In the genomic region with DNA sequence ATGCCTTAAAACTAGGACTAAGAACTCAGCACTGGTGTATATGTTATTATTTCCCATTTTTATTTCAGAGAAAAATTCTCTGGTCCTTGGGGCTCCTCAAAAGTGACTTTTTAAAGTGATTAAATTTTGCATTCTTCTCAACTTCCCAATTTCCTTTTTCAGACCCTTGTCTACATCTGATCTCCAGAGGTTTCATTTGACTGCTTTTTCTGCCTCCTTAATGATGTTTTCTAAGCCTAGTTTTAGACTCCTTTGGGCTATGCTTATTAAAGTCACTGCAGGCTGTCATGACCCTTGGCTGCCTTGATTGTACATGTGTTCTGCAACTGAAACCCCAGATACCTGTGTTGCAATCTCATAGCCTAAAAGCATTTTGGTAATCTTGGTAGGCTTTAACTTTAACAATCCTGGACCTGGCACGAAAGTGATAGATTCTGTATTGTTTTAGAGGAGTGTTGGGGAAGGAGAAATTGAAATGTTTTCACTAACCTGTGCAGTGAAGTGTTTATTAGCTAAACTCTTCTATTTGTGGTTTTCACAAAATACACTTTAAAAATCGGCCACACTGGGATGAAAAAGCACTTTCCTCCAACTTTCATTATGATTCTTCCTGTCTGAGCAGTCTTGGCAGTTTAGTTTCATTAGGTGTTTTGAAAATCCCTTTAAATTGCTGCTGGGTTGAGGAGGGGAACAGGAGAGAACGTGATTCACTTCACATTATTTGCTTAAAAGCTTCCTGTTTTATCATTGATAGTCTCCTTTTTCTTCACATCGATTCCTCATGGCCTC, we compare ENCODE assay signal across 9 cellular contexts. TPM values are rescaled to one million over a fixed set of nuclear protein-coding genes. Genes with fewer than 3 reads are reported as not detected.
DNase-seq lines count a peak whose midpoint lies in the region; ATAC-seq, FAIRE-seq and TF ChIP-seq lines count a peak whose summit lies in the region.
"Had no signal": no experiment of that assay in that cellular context is flagged by ENCODE, and none has a peak within 500 bp of the region (broad histone marks: within the 10 kb centered on the region; RNA-seq: fewer than 3 reads in every experiment).

No MANE protein-coding gene starts in this region.

- 0% methylated on average over 4 of the region's 4 CpGs for WGBS in GM12878 (ENCODE audit: insufficient coverage, insufficient replicate concordance, low lambda C conversion rate, missing lambda C conversion rate)

- no peak for DNase-seq in CD4-positive, alpha-beta T cell
- DNase-seq in Kasumi-1 (lab: John Stamatoyannopoulos, UW) = peak; percentile 7 to 35
- peak; percentile 43 for DNase-seq in GM12878 (ENCODE audit: low read depth, low spot score)
- no peak for DNase-seq in natural killer cell
- DNase-seq in iPS-NIHi7 (ENCODE audit: extremely low spot score) = no peak
- DNase-seq in anterior cingulate cortex (lab: John Stamatoyannopoulos, UW) = no peak
- DNase-seq in amniotic stem cell (lab: John Stamatoyannopoulos, UW) = no peak
- DNase-seq in stimulated activated CD4-positive, alpha-beta T cell treated with anti-CD3 and anti-CD28 coated beads, Interleukin-4, amount 100 ng/mL, for 24 hours = no peak
- DNase-seq: activated CD8-positive, alpha-beta memory T cell treated with anti-CD3 and anti-CD28 coated beads, Interleukin-2, amount 50 U/mL, for 48 hours had no signal

- intact Hi-C loops in CD4-positive, alpha-beta T cell (cut with DNase I, micrococcal nuclease) = loop anchor here in 1 of 2 experiments (10.0 kb wide), 1 partner anchor 101 kb away; a partner anchor contains a TSS
- intact Hi-C loops in GM12878 (cut with micrococcal nuclease; ENCODE audit: unreplicated experiment) (no loop called here), natural killer cell (cut with micrococcal nuclease) (no loop called here)

- ATAC-seq in CD4-positive, alpha-beta T cell (ENCODE audit: poor library complexity) = no peak
- peak; percentile 46 for ATAC-seq in GM12878
- ATAC-seq in natural killer cell = no peak

- no peaks in the 10 kb centered on the region for H3K9me3 ChIP-seq in CD4-positive, alpha-beta T cell (ENCODE audit: control insufficient read depth, low read length)
- no peaks in the 10 kb centered on the region for H3K9me3 ChIP-seq in GM12878 (replicated peaks; ENCODE audit: control insufficient read depth, insufficient read depth, low read length)

- TF ChIP-seq EP300 in GM12878 (IDR thresholded peaks at IDR 0.05; ENCODE audit: borderline replicate concordance in 1 of 2, control insufficient read depth in 1 of 2, low read depth in 2 of 2, low read length in 2 of 2) = no peak

- CTCF ChIA-PET in CD4-positive, alpha-beta T cell (lab: Charles Lee) = interaction anchor here (0.6 to 1.6 kb wide), 5 partner anchors 8 to 40 kb away, joined by 3 to 4 read pairs (median 3); no protein-coding TSS in a partner anchor
- CTCF ChIA-PET in GM12878 (lab: Yijun Ruan, JAX) = interaction anchor here (0.6 to 6.9 kb wide), 11 partner anchors 9 to 1400 kb away, joined by 3 to 37 read pairs (median 5); no protein-coding TSS in a partner anchor

- peak overlapping the region; percentile 76 for H3K4me2 ChIP-seq in GM12878 (ENCODE audit: control insufficient read depth, insufficient read depth)

- no TSS peak for BruUV-seq in GM12878 (replicated peaks; lab: Mats Ljungman, UMichigan)

- H3K9ac ChIP-seq in GM12878 (ENCODE audit: control insufficient read depth, insufficient read depth, low read length) = no peak overlapping the region; the same call in 1 of the 2 replicates

- POLR2A ChIA-PET in CD4-positive, alpha-beta T cell (lab: Charles Lee) = interaction anchor here (1.1 to 1.2 kb wide), 3 partner anchors 108 to 384 kb away, joined by 3 read pairs; a partner anchor contains a TSS
- POLR2A ChIA-PET in GM12878 (lab: Charles Lee) = interaction anchor here (0.8 to 3.9 kb wide), 9 partner anchors 11 to 47 kb away, joined by 3 to 19 read pairs (median 4); no protein-coding TSS in a partner anchor

- H3K27ac ChIP-seq in CD4-positive, alpha-beta T cell (ENCODE audit: low read depth, low read length) = no peak overlapping the region
- peak overlapping the region; percentile 22; the same call in 1 of the 2 replicates for H3K27ac ChIP-seq in GM12878 (ENCODE audit: control insufficient read depth, insufficient read depth)

- TF ChIP-seq POLR2A in GM12878 (IDR thresholded peaks at IDR 0.05; ENCODE audit: low read depth, low read length) = no peak

- no peaks in the 10 kb centered on the region for H4K20me1 ChIP-seq in GM12878 (ENCODE audit: control insufficient read depth, insufficient read depth)

- H3K9me3 Mint-ChIP-seq in CD4-positive, alpha-beta T cell = no peaks in the 10 kb centered on the region
- H3K9me3 Mint-ChIP-seq in natural killer cell = no peaks in the 10 kb centered on the region

- no peak for TF ChIP-seq RAD21 in GM12878 (IDR thresholded peaks at IDR 0.05; ENCODE audit: insufficient read depth, low read depth, low read length)

- H3K79me2 ChIP-seq in GM12878 (ENCODE audit: control insufficient read depth, insufficient read depth, low read length) = peaks cover 51% of the 10 kb centered on the region

- H3K27me3 Mint-ChIP-seq in CD4-positive, alpha-beta T cell = no peaks in the 10 kb centered on the region
- no peaks in the 10 kb centered on the region for H3K27me3 Mint-ChIP-seq in natural killer cell (ENCODE audit: low read depth in 2 of 2)

- H3K4me3 Mint-ChIP-seq in CD4-positive, alpha-beta T cell = peak overlapping the region; percentile 85
- H3K4me3 Mint-ChIP-seq in natural killer cell = peak overlapping the region; percentile 11

- in situ Hi-C loops in GM12878 (cut with MboI) = no loop called here

- no peaks in the 10 kb centered on the region for H3K27me3 ChIP-seq in CD4-positive, alpha-beta T cell (ENCODE audit: control insufficient read depth, insufficient read depth, low read length)
- no peaks in the 10 kb centered on the region for H3K27me3 ChIP-seq in GM12878 (replicated peaks in 1 of 2; ENCODE audit: control insufficient read depth in 2 of 2, insufficient read depth in 2 of 2, low read length in 1 of 2)

- H3K4me1 Mint-ChIP-seq in CD4-positive, alpha-beta T cell (ENCODE audit: low read depth) = peaks cover 66% of the 10 kb centered on the region
- H3K4me1 Mint-ChIP-seq in natural killer cell = peaks cover 49 to 50% of the 10 kb centered on the region in 2 donors

- H3K36me3 ChIP-seq in GM12878 (ENCODE audit: control insufficient read depth in 2 of 2, insufficient read depth in 2 of 2, low read length in 1 of 2) = 0 out of 4 replicates have a peak, but pooled peaks cover 0 to 2% of the 10 kb centered on the region in 2 experiments

- peak overlapping the region; percentile 59 for H3K4me3 ChIP-seq in GM12878

- SMC1A ChIA-PET in GM12878 (lab: Charles Lee; ENCODE audit: uncharacterized antibody, unreplicated experiment) = interaction anchor here (0.5 to 8.1 kb wide), 10 partner anchors 8 to 704 kb away, joined by 3 to 78 read pairs (median 10); no protein-coding TSS in a partner anchor

- peaks cover 12% of the 10 kb centered on the region for H3K36me3 Mint-ChIP-seq in CD4-positive, alpha-beta T cell (ENCODE audit: low read depth)
- no peaks in the 10 kb centered on the region for H3K36me3 Mint-ChIP-seq in natural killer cell

- FAIRE-seq in GM12878 (lab: Jason Lieb, UNC) = peak; percentile 76

- RAD21 ChIA-PET in GM12878 (lab: Charles Lee; ENCODE audit: unreplicated experiment) = interaction anchor here (0.8 to 8.1 kb wide), 5 partner anchors 12 to 53 kb away, joined by 3 to 67 read pairs (median 3); no protein-coding TSS in a partner anchor

- no peak overlapping the region for H2AFZ ChIP-seq in GM12878 (ENCODE audit: control insufficient read depth, low read depth, low read length)

- peaks cover 13% of the 10 kb centered on the region for H3K4me1 ChIP-seq in GM12878 (ENCODE audit: control insufficient read depth, insufficient read depth, low read length)

- H3K27ac Mint-ChIP-seq in CD4-positive, alpha-beta T cell = peak overlapping the region; percentile 84
- peak overlapping the region; percentile 65 to 89 for H3K27ac Mint-ChIP-seq in natural killer cell

- no peak for TF ChIP-seq CTCF in CD4-positive, alpha-beta T cell (IDR thresholded peaks at IDR 0.05)
- TF ChIP-seq CTCF in GM12878 (IDR thresholded peaks at IDR 0.05 in 2 of 3, conservative IDR thresholded peaks at IDR 0.05 in 1 of 3; ENCODE audit: control insufficient read depth in 2 of 3, extremely low read depth in 1 of 3, insufficient read depth in 1 of 3, low read depth in 3 of 3, low read length in 3 of 3) (no peak), natural killer cell (IDR thresholded peaks at IDR 0.05) (no peak)

RNA-seq across cellular contexts. Expression of a gene that starts 4.8 kb away (rescaled TPM):
- total RNA-seq in CD4-positive, alpha-beta T cell = 10 to 100 TPM; 24.1 to 24.9 TPM
- total RNA-seq in GM12878 (2013; cell fraction: nucleolus; rRNA removed) = 15.8 and 15.9 TPM in 2 replicates
- total RNA-seq in GM12878 (2014; rRNA removed) (11.8 and 12.8 TPM in 2 replicates), GM12878 (2014; rRNA removed; fragmentation: Illumina TruSeq; extraction: Trizol) (15.6 and 16.0 TPM in 2 replicates), GM12878 (2021) (14.8 TPM in 2 replicates), natural killer cell (10 to 100 TPM; 15.9 to 19.6 (median 16.9) TPM)
- 7.9 TPM for polyA plus RNA-seq in GM12878 (2011; ENCODE audit: low read depth)
- polyA plus RNA-seq in GM12878 (2011; rRNA removed) (19.8 and 23.0 TPM in 2 replicates), GM12878 (2014; fragmentation: Illumina TruSeq; extraction: Trizol) (14.6 and 20.8 TPM in 2 replicates), GM12878 (2014; fragmentation: Nextera tagmentation; extraction: Ambion mirVana) (1 to 10 TPM; 3.2 to 4.2 TPM), GM12878 (2014; rRNA removed) (8.4 and 8.8 TPM in 2 replicates), GM12878 (2016; fragmentation: Nextera tagmentation; extraction: Ambion mirVana) (1 to 10 TPM; 8.1 to 8.4 TPM)
- polyA plus RNA-seq in GM12878 (2011; cell fraction: cytosol; rRNA removed) = 10.3 and 10.7 TPM in 2 replicates
- polyA plus RNA-seq in GM12878 (2011; cell fraction: nucleus; rRNA removed) = 9.7 and 13.5 TPM in 2 replicates
- 9.4 and 11.5 TPM in 2 replicates for polyA plus RNA-seq in GM12878 (2012)
- polyA minus RNA-seq in GM12878 (2011; rRNA and poly(A)+ RNA removed) = 10.9 and 12.6 TPM in 2 replicates
- polyA minus RNA-seq in GM12878 (2011; cell fraction: cytosol; rRNA and poly(A)+ RNA removed) = 6.0 and 7.1 TPM in 2 replicates
- polyA minus RNA-seq in GM12878 (2011; cell fraction: nucleus; rRNA and poly(A)+ RNA removed) = 4.0 and 5.2 TPM in 2 replicates

RNA-seq across cellular contexts. Expression of a gene that starts 14.9 kb away (rescaled TPM):
- total RNA-seq in CD4-positive, alpha-beta T cell = 1 to 10 TPM in 1 of 2 experiments, under 1 TPM in 1; 0.25 to 1.1 TPM
- total RNA-seq in GM12878 (2013; cell fraction: nucleolus; rRNA removed) = 0.48 and 1.2 TPM in 2 replicates
- total RNA-seq in GM12878 (2014; rRNA removed) (0.28 and 0.44 TPM in 2 replicates), GM12878 (2014; rRNA removed; fragmentation: Illumina TruSeq; extraction: Trizol) (0.27 TPM in 1 of 2 replicates, not detected in the other), GM12878 (2021) (0.18 TPM in 1 of 2 replicates, not detected in the other), natural killer cell (not detected)
- polyA plus RNA-seq in GM12878 (2011; ENCODE audit: low read depth) = 0.35 TPM
- polyA plus RNA-seq in GM12878 (2011; rRNA removed) (0.41 and 0.42 TPM in 2 replicates), GM12878 (2014; fragmentation: Illumina TruSeq; extraction: Trizol) (0.12 and 1.1 TPM in 2 replicates), GM12878 (2014; fragmentation: Nextera tagmentation; extraction: Ambion mirVana) (under 1 TPM in 1 of 2 experiments, not detected in 1; 0.07 TPM), GM12878 (2014; rRNA removed) (0.06 and 0.10 TPM in 2 replicates), GM12878 (2016; fragmentation: Nextera tagmentation; extraction: Ambion mirVana) (under 1 TPM in 1 of 2 experiments, not detected in 1; 0.33 TPM)
- 0.65 and 0.69 TPM in 2 replicates for polyA plus RNA-seq in GM12878 (2011; cell fraction: cytosol; rRNA removed)
- polyA plus RNA-seq in GM12878 (2011; cell fraction: nucleus; rRNA removed) = 0.79 and 0.82 TPM in 2 replicates
- polyA plus RNA-seq in GM12878 (2012) = 0.30 and 0.48 TPM in 2 replicates
- 0.37 and 1.0 TPM in 2 replicates for polyA minus RNA-seq in GM12878 (2011; rRNA and poly(A)+ RNA removed)
- polyA minus RNA-seq in GM12878 (2011; cell fraction: cytosol; rRNA and poly(A)+ RNA removed) = not detected in 2 replicates
- polyA minus RNA-seq in GM12878 (2011; cell fraction: nucleus; rRNA and poly(A)+ RNA removed) = 0.29 and 0.73 TPM in 2 replicates

Comparison
In these comparisons a context has a peak if more than half of its experiments do, and no peak if none do; other contexts are left out.
1. DNase-seq: peak in Kasumi-1 (2 of 2) and GM12878 (single experiment); none in CD4-positive, alpha-beta T cell (0 of 10), natural killer cell (single experiment), iPS-NIHi7 (single experiment), anterior cingulate cortex (0 of 58), amniotic stem cell (single experiment) and stimulated activated CD4-positive, alpha-beta T cell treated with anti-CD3 and anti-CD28 coated beads, Interleukin-4, amount 100 ng/mL, for 24 hours (single experiment).